Comparison of ENCODE assay signal across 17 cellular contexts in genomic region chr2:152431370-152432098, GRCh38.
A peak's percentile ranks its signal among the peaks of the same experiment; 100 is the strongest.
DNase-seq lines count a peak whose midpoint lies in the region; ATAC-seq and TF ChIP-seq lines count a peak whose summit lies in the region.
"Had no signal": no experiment of that assay in that cellular context is flagged by ENCODE, and none has a peak within 500 bp of the region (broad histone marks: within the 10 kb centered on the region; RNA-seq: fewer than 3 reads in every experiment).

No MANE protein-coding gene starts in this region.

- TF ChIP-seq CTCF in tibial nerve (IDR thresholded peaks at IDR 0.05) (no peak), gastroesophageal sphincter (IDR thresholded peaks at IDR 0.05) (no peak)

- H3K27ac ChIP-seq in layer of hippocampus (ENCODE audit: low read depth, low read length) (peak overlapping the region; percentile 71), tibial nerve (peak overlapping the region; percentile 39 to 87 (median 56)), gastroesophageal sphincter (peak overlapping the region in 1 of 4 donors; percentile 21)
- H3K27ac ChIP-seq: thyroid gland had no signal

- H3K27me3 ChIP-seq in adipocyte (replicated peaks; ENCODE audit: control insufficient read depth, insufficient read depth, low read length), result no peaks in the 10 kb centered on the region
- H3K27me3 ChIP-seq in layer of hippocampus (ENCODE audit: control insufficient read depth, insufficient read depth, low read length), result no peaks in the 10 kb centered on the region
- no peaks in the 10 kb centered on the region for H3K27me3 ChIP-seq in tibial nerve
- no peaks in the 10 kb centered on the region for H3K27me3 ChIP-seq in gastroesophageal sphincter
- H3K27me3 ChIP-seq: thyroid gland had no signal

- 71 to 78% methylated on average over 4 of the region's 4 CpGs for WGBS in tibial nerve, 2 donors
- WGBS in gastroesophageal sphincter (ENCODE audit: low coverage in 1 of 2), 2 donors, result 79 to 100% methylated on average over 3 to 4 of the region's 4 CpGs

- no peak for TF ChIP-seq POLR2A in tibial nerve (IDR thresholded peaks at IDR 0.05)
- no peak for TF ChIP-seq POLR2A in gastroesophageal sphincter (IDR thresholded peaks at IDR 0.05)

- H3K4me1 ChIP-seq in adipocyte (ENCODE audit: control insufficient read depth, insufficient read depth, low read length) (peaks cover 36% of the 10 kb centered on the region), tibial nerve (peaks cover 0 to 84% (median 48%) of the 10 kb centered on the region in 4 donors), gastroesophageal sphincter (peaks cover 4 to 34% (median 10%) of the 10 kb centered on the region in 3 donors)

- peak; percentile 12 to 39 for DNase-seq in NCI-H524 (lab: John Stamatoyannopoulos, UW)
- no peak for DNase-seq in NCI-H524 treated with DMSO at 0.1 percent for 48 hours (lab: John Stamatoyannopoulos, UW)
- no peak for DNase-seq in adipocyte (ENCODE audit: low read depth)
- no peak for DNase-seq in tibial nerve (ENCODE audit: low spot score in 2 of 2)
- no peak for DNase-seq in stimulated activated CD8-positive, alpha-beta memory T cell treated with anti-CD3 and anti-CD28 coated beads, Interleukin-4, amount 100 ng/mL, for 48 hours
- DNase-seq: 8988T; activated CD8-positive, alpha-beta T cell treated with anti-CD3 and anti-CD28 coated beads, Interleukin-2, amount 10 ng/mL, durations not matched to agents 7 days and 5 days; activated naive CD8-positive, alpha-beta T cell treated with anti-CD3 and anti-CD28 coated beads, Interleukin-2, amount 50 U/mL, for 24 hours; DND-41; NCI-H1048; Right ventricle myocardium superior; stimulated activated CD4-positive, alpha-beta T cell treated with anti-CD3 and anti-CD28 coated beads, Interleukin-4, amount 100 ng/mL, for 24 hours; thyroid gland had no signal

- H3K9me3 ChIP-seq in adipocyte (ENCODE audit: control insufficient read depth, low read length) (no peaks in the 10 kb centered on the region), tibial nerve (no peaks in the 10 kb centered on the region), gastroesophageal sphincter (no peaks in the 10 kb centered on the region)
- H3K9me3 ChIP-seq: thyroid gland had no signal

- ATAC-seq in gastroesophageal sphincter (no peak), GM18867 (IDR thresholded peaks at IDR 0.05; ENCODE audit: unreplicated experiment) (no peak)
- ATAC-seq: activated CD8-positive, alpha-beta T cell treated with anti-CD3 and anti-CD28 coated beads, Interleukin-2, amount 10 ng/mL, durations not matched to agents 7 days and 5 days; activated naive CD8-positive, alpha-beta T cell treated with anti-CD3 and anti-CD28 coated beads, Interleukin-2, amount 50 U/mL, for 24 hours had no signal

- TF ChIP-seq EP300 in tibial nerve (IDR thresholded peaks at IDR 0.05) (no peak), gastroesophageal sphincter (IDR thresholded peaks at IDR 0.05) (no peak)

- peak overlapping the region; percentile 58 for H3K9ac ChIP-seq in adipocyte (ENCODE audit: low read length)

- H3K4me3 ChIP-seq in adipocyte (ENCODE audit: low read length), result no peak overlapping the region
- no peak overlapping the region for H3K4me3 ChIP-seq in tibial nerve
- no peak overlapping the region for H3K4me3 ChIP-seq in gastroesophageal sphincter
- H3K4me3 ChIP-seq: skin epidermis, thyroid gland had no signal

- H3K36me3 ChIP-seq in adipocyte (ENCODE audit: control insufficient read depth, insufficient read depth, low read length, severe bottlenecking) (no peaks in the 10 kb centered on the region), tibial nerve (no peaks in the 10 kb centered on the region), gastroesophageal sphincter (no peaks in the 10 kb centered on the region)
- H3K36me3 ChIP-seq: thyroid gland had no signal

Comparison
In these comparisons a context has a peak if more than half of its experiments do, and no peak if none do; other contexts are left out.
1. DNase-seq: peak in NCI-H524 (2 of 2); none in NCI-H524 treated with DMSO at 0.1 percent for 48 hours (single experiment), adipocyte (single experiment), tibial nerve (0 of 2) and stimulated activated CD8-positive, alpha-beta memory T cell treated with anti-CD3 and anti-CD28 coated beads, Interleukin-4, amount 100 ng/mL, for 48 hours (single experiment).